ENCODE assay signal across 15 cellular contexts in genomic region chr4:155676430-155676825, GRCh38. TPM values are rescaled to one million over a fixed set of nuclear protein-coding genes. Genes with fewer than 3 reads are reported as not detected.
DNase-seq lines count a peak whose midpoint lies in the region; ATAC-seq and TF ChIP-seq lines count a peak whose summit lies in the region.
"Had no signal": no experiment of that assay in that cellular context is flagged by ENCODE, and none has a peak within 500 bp of the region (broad histone marks: within the 10 kb centered on the region; RNA-seq: fewer than 3 reads in every experiment).

No MANE protein-coding gene starts in this region.

- CTCF ChIA-PET in activated CD4-positive, alpha-beta T cell treated with anti-CD3 and anti-CD28 coated beads, Interleukin-2, amount 10 ng/mL, durations not matched to agents 7 days and 5 days (lab: Charles Lee): no interaction called here

- peak; percentile 56 for DNase-seq in NCI-H1105 treated with DMSO at 0.1 percent for 48 hours (lab: John Stamatoyannopoulos, UW)
- no peak for DNase-seq in heart left ventricle
- no peak for DNase-seq in sigmoid colon
- DNase-seq in activated CD4-positive, alpha-beta T cell treated with anti-CD3 and anti-CD28 coated beads for 1 hour: no peak
- no peak for DNase-seq in activated CD4-positive, alpha-beta T cell treated with anti-CD3 and anti-CD28 coated beads, Interleukin-2, amount 10 ng/mL, durations not matched to agents 7 days and 5 days
- no peak for DNase-seq in D341Med (ENCODE audit: low spot score)
- DNase-seq: activated CD4-positive, alpha-beta T cell treated with anti-CD3 and anti-CD28 coated beads for 4 hours; activated gamma-delta T cell; mucosa of descending colon; SJCRH30; stimulated activated CD4-positive, alpha-beta T cell treated with anti-CD3 and anti-CD28 coated beads, Interleukin-15, amount 100 ng/mL, for 24 hours; stimulated activated naive CD4-positive, alpha-beta T cell treated with Interleukin-2 at 50 U/mL for 16 hours had no signal

- TF ChIP-seq POLR2A in heart left ventricle (IDR thresholded peaks at IDR 0.05) (no peak), sigmoid colon (IDR thresholded peaks at IDR 0.05) (no peak)

- no peak overlapping the region for H3K4me3 Mint-ChIP-seq in activated CD4-positive, alpha-beta T cell treated with anti-CD3 and anti-CD28 coated beads, Interleukin-2, amount 10 ng/mL, durations not matched to agents 7 days and 5 days
- H3K4me3 Mint-ChIP-seq: IgD-negative memory B cell had no signal

- TF ChIP-seq CTCF in heart left ventricle (IDR thresholded peaks at IDR 0.05) (no peak), sigmoid colon (IDR thresholded peaks at IDR 0.05) (no peak)

- H3K9me3 ChIP-seq in heart left ventricle: no peaks in the 10 kb centered on the region
- H3K9me3 ChIP-seq in sigmoid colon: no peaks in the 10 kb centered on the region
- H3K9me3 ChIP-seq: mucosa of descending colon, SJCRH30 had no signal

- ATAC-seq in GM18511 (IDR thresholded peaks at IDR 0.05; ENCODE audit: unreplicated experiment) (peak; percentile 29), heart left ventricle (peak in 2 of 4 donors; percentile 32 to 40), HG02870 (IDR thresholded peaks at IDR 0.05; ENCODE audit: unreplicated experiment) (no peak)

- H3K4me1 Mint-ChIP-seq in activated CD4-positive, alpha-beta T cell treated with anti-CD3 and anti-CD28 coated beads, Interleukin-2, amount 10 ng/mL, durations not matched to agents 7 days and 5 days: no peaks in the 10 kb centered on the region
- H3K4me1 Mint-ChIP-seq: IgD-negative memory B cell had no signal

- peaks cover 21% of the 10 kb centered on the region for H3K27me3 Mint-ChIP-seq in activated CD4-positive, alpha-beta T cell treated with anti-CD3 and anti-CD28 coated beads, Interleukin-2, amount 10 ng/mL, durations not matched to agents 7 days and 5 days

- H3K27ac ChIP-seq in heart left ventricle (peak overlapping the region in 11 of 12 donors; percentile 30 to 96 (median 55)), sigmoid colon (peak overlapping the region; percentile 45 to 97 (median 94))
- H3K27ac ChIP-seq: SJCRH30 had no signal

- no peaks in the 10 kb centered on the region for H3K9me3 Mint-ChIP-seq in activated CD4-positive, alpha-beta T cell treated with anti-CD3 and anti-CD28 coated beads, Interleukin-2, amount 10 ng/mL, durations not matched to agents 7 days and 5 days

- POLR2A ChIA-PET in activated CD4-positive, alpha-beta T cell treated with anti-CD3 and anti-CD28 coated beads, Interleukin-2, amount 10 ng/mL, durations not matched to agents 7 days and 5 days (lab: Charles Lee): no interaction called here

- intact Hi-C loops in heart left ventricle (cut with DNase I) (loop anchor here in 3 of 10 donors (10.0 kb wide), 2 partner anchors 88 to 98 kb away; no protein-coding TSS in a partner anchor), sigmoid colon (cut with DNase I) (no loop called here)

- TF ChIP-seq EP300 in sigmoid colon (IDR thresholded peaks at IDR 0.05): peak in 1 of 4 donors; percentile 31

- H3K36me3 Mint-ChIP-seq in activated CD4-positive, alpha-beta T cell treated with anti-CD3 and anti-CD28 coated beads, Interleukin-2, amount 10 ng/mL, durations not matched to agents 7 days and 5 days (ENCODE audit: low read depth): no peaks in the 10 kb centered on the region
- H3K36me3 Mint-ChIP-seq: IgD-negative memory B cell had no signal

- H3K36me3 ChIP-seq in heart left ventricle: no peaks in the 10 kb centered on the region
- H3K36me3 ChIP-seq in sigmoid colon: no peaks in the 10 kb centered on the region
- H3K36me3 ChIP-seq: SJCRH30 had no signal

- WGBS in heart left ventricle, 4 donors: 13 to 21% (median 19%) methylated on average over 4 of the region's 4 CpGs
- WGBS in sigmoid colon, 2 donors: 34 to 46% methylated on average over 4 of the region's 4 CpGs

- H3K27me3 ChIP-seq in heart left ventricle (no peaks in the 10 kb centered on the region), sigmoid colon (no peaks in the 10 kb centered on the region)
- H3K27me3 ChIP-seq: SJCRH30 had no signal

- H3K4me1 ChIP-seq in heart left ventricle: peaks cover 0 to 86% (median 30%) of the 10 kb centered on the region in 12 donors
- H3K4me1 ChIP-seq in sigmoid colon: peaks cover 0 to 95% (median 62%) of the 10 kb centered on the region in 4 donors
- H3K4me1 ChIP-seq: SJCRH30 had no signal

- H3K4me3 ChIP-seq in heart left ventricle (peak overlapping the region in 7 of 12 donors; percentile 2 to 29 (median 14)), sigmoid colon (no peak overlapping the region)
- H3K4me3 ChIP-seq: mucosa of descending colon, SJCRH30 had no signal

- no peak overlapping the region for H3K27ac Mint-ChIP-seq in activated CD4-positive, alpha-beta T cell treated with anti-CD3 and anti-CD28 coated beads, Interleukin-2, amount 10 ng/mL, durations not matched to agents 7 days and 5 days
- H3K27ac Mint-ChIP-seq: IgD-negative memory B cell had no signal

RNA-seq across cellular contexts. Expression of gene GUCY1A1, which starts 9.8 kb away (rescaled TPM):
- total RNA-seq in heart left ventricle (100 to 1,000 TPM in 1 of 9 donors, 10 to 100 TPM in 8; 44.0 to 103 (median 68.3) TPM), sigmoid colon (100 to 1,000 TPM in 3 of 4 donors, 10 to 100 TPM in 1; 87.5 to 254 (median 177) TPM)
- polyA plus RNA-seq in heart left ventricle (10 to 100 TPM in 1 of 2 donors, 1 to 10 TPM in 1; 7.7 to 13.2 TPM), sigmoid colon (1 to 10 TPM; 1.2 to 10.0 (median 3.6) TPM)
- not detected for total RNA-seq in activated CD4-positive, alpha-beta T cell treated with anti-CD3 and anti-CD28 coated beads, Interleukin-2, amount 10 ng/mL, durations not matched to agents 7 days and 5 days
- polyA plus RNA-seq: IgD-negative memory B cell had no signal

Comparison
In these comparisons a context has a peak if more than half of its experiments do, and no peak if none do; other contexts are left out.
1. H3K4me3 ChIP-seq: peak in heart left ventricle (7 of 12); none in sigmoid colon (0 of 4).
2. RNA of gene GUCY1A1, which starts 9.8 kb away (total RNA-seq): 87.5 to 254 TPM in sigmoid colon and 44.0 to 103 TPM in heart left ventricle; not detected in activated CD4-positive, alpha-beta T cell treated with anti-CD3 and anti-CD28 coated beads, Interleukin-2, amount 10 ng/mL, durations not matched to agents 7 days and 5 days; every median in the first group is over 10 times any median in the second.